ENCODE assay signal across 8 cellular contexts in the genomic region with DNA sequence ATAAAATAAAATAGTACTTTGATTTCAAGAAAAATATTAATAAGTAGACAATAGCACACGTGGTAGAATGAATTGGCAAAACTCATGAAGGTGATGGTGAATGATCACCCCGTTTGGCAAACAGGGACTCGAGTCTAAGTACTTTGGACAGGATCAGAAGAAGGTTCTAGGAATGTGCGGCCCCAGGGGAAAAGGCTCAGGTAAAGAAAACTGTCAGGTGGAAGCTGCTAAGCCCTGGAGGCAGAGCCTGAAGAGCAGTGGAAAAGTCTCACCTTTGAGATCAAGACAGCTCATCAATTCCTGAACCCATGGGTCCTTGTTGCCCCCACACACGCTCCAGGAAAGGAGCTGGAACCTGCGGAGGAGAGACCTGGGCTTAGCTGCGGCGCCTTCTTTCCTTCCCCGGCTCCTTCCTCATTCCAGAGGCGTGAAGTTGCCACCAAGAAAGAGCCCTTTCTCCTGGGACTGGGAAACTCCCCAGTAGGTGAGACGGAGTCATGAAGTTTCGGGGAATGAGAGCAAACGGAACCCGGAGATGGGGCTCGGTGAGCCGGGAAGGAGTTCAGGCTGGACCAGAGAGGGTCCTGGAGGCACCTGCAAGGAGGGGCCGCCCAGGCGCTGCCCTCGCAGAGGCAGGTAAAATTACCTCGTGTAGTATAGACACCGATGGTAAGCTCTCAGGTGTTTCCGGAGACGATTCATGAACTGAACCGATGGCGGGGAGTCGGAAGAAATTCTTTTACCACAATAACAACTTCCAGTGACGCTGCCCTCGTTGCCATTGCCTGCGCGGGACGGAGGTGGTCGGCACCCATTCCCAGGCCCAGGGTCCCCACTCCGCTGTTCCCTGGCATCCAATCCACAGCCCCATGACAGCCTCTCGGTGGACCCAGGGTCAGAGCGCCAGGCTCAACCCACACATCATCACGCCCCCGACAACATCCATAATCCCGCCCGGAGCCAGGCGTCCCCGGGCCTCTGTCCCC. TPM values are rescaled to one million over a fixed set of nuclear protein-coding genes. Genes with fewer than 3 reads are reported as not detected.
DNase-seq lines count a peak whose midpoint lies in the region; ATAC-seq and TF ChIP-seq lines count a peak whose summit lies in the region.

No MANE protein-coding gene starts in this region.

- H3K4me3 Mint-ChIP-seq in nephron progenitor cell: peak overlapping the region; percentile 77

- ATAC-seq in HG03135 (IDR thresholded peaks at IDR 0.05; ENCODE audit: unreplicated experiment): no peak

- H3K27ac Mint-ChIP-seq in nephron progenitor cell: no peak overlapping the region

- peaks cover 0 to 7% (median 2%) of the 10 kb centered on the region in 4 donors for H3K4me1 ChIP-seq in Peyer's patch

- H3K9me3 ChIP-seq in Peyer's patch: no peaks in the 10 kb centered on the region

- peak overlapping the region; percentile 61 to 83 (median 68) for H3K27ac ChIP-seq in Peyer's patch

- peaks cover 19% of the 10 kb centered on the region for H3K4me1 Mint-ChIP-seq in nephron progenitor cell

- H3K36me3 ChIP-seq in Peyer's patch: peaks cover 0 to 9% (median 0%) of the 10 kb centered on the region in 3 donors

- peak in 1 of 2 donors; percentile 13 for TF ChIP-seq POLR2A in Peyer's patch (IDR thresholded peaks at IDR 0.05)

- TF ChIP-seq CTCF in Peyer's patch (IDR thresholded peaks at IDR 0.05) (no peak), epithelial cell of esophagus (IDR thresholded peaks at IDR 0.05; ENCODE audit: insufficient read depth, low read depth, low read length, missing control alignments) (no peak), nephron progenitor cell (IDR thresholded peaks at IDR 0.05) (no peak)

- DNase-seq in CD1c-positive myeloid dendritic cell (ENCODE audit: extremely low spot score) (peak; percentile 58), Peyer's patch (peak; percentile 28 to 70 (median 67)), epithelial cell of esophagus (ENCODE audit: low read depth) (peak; percentile 90), nephron progenitor cell (no peak), NCI-H1436 (lab: John Stamatoyannopoulos, UW) (no peak), cortex of kidney (lab: John Stamatoyannopoulos, UW) (no peak), SKM-1 (lab: John Stamatoyannopoulos, UW; ENCODE audit: unreplicated experiment) (no peak)

- H3K27me3 ChIP-seq in Peyer's patch: no peaks in the 10 kb centered on the region

- peaks cover 98% of the 10 kb centered on the region for H3K27me3 Mint-ChIP-seq in nephron progenitor cell (ENCODE audit: low read depth, poor library complexity)

- no peaks in the 10 kb centered on the region for H3K36me3 Mint-ChIP-seq in nephron progenitor cell (ENCODE audit: low read depth)

- peak overlapping the region; percentile 55 to 83 (median 77) for H3K4me3 ChIP-seq in Peyer's patch
- peak overlapping the region; percentile 66 for H3K4me3 ChIP-seq in epithelial cell of esophagus (ENCODE audit: low read length)

- no peaks in the 10 kb centered on the region for H3K9me3 Mint-ChIP-seq in nephron progenitor cell

RNA-seq across cellular contexts. Expression of gene ZMYND15, which starts 1.2 kb away (rescaled TPM):
- 1 to 10 TPM in 3 of 4 donors, not detected in 1; 2.1 to 5.6 (median 4.0) TPM for total RNA-seq in Peyer's patch

RNA-seq across cellular contexts. Expression of gene CXCL16, which starts 1.3 kb away (rescaled TPM):
- 10 to 100 TPM; 24.8 to 33.1 (median 28.0) TPM for total RNA-seq in Peyer's patch

RNA-seq across cellular contexts. Expression of gene MED11, which starts 7.2 kb away (rescaled TPM):
- total RNA-seq in Peyer's patch: 10 to 100 TPM; 32.1 to 44.6 (median 41.8) TPM

RNA-seq across cellular contexts. Expression of gene ARRB2, which starts 28.0 kb away (rescaled TPM):
- 100 to 1,000 TPM in 1 of 4 donors, 10 to 100 TPM in 3; 59.2 to 163 (median 73.8) TPM for total RNA-seq in Peyer's patch

RNA-seq across cellular contexts. Expression of gene TM4SF5, which starts 33.3 kb away (rescaled TPM):
- total RNA-seq in Peyer's patch: 100 to 1,000 TPM in 2 of 4 donors, 10 to 100 TPM in 1, not detected in 1; 75.3 to 171 (median 163) TPM

Comparison
In these comparisons a context has a peak if more than half of its experiments do, and no peak if none do; other contexts are left out.
1. DNase-seq: peak in CD1c-positive myeloid dendritic cell (single experiment), Peyer's patch (3 of 3) and epithelial cell of esophagus (single experiment); none in nephron progenitor cell (single experiment), NCI-H1436 (single experiment), cortex of kidney (single experiment) and SKM-1 (single experiment).